1 cellular context compared by ENCODE assay signal in genomic region chr4:158671915-158672806, GRCh38.
A peak's percentile ranks its signal among the peaks of the same experiment; 100 is the strongest.
TF ChIP-seq lines count a peak whose summit lies in the region.

Gene ETFDH, plus strand, starts transcription at chr4:158672296. Its CDS starts 161 bp downstream, at chr4:158672457.

TF ChIP-seq in SK-N-SH, 30 proteins besides CTCF, POLR2A, EP300 and RAD21 (continued from another document):
- peak; percentile 70; the same call in 1 of the 2 replicates for TF ChIP-seq SIN3A (IDR thresholded peaks at IDR 0.05; ENCODE audit: borderline replicate concordance, low read depth, low read length)
- peak; percentile 73; the same call in 1 of the 2 replicates for TF ChIP-seq RFX5 (IDR thresholded peaks at IDR 0.05; ENCODE audit: low read length)
- peak; percentile 74 for TF ChIP-seq GABPA (IDR thresholded peaks at IDR 0.05; ENCODE audit: low read depth)
- peak; percentile 28; the same call in 1 of the 2 replicates for TF ChIP-seq TCF12 (IDR thresholded peaks at IDR 0.05)
- no peak for TF ChIP-seq EZH2phosphoT487 (IDR thresholded peaks at IDR 0.05; ENCODE audit: borderline replicate concordance, low read depth)
- TF ChIP-seq ZBTB33 (IDR thresholded peaks at IDR 0.05; ENCODE audit: borderline replicate concordance, low read depth): peak; percentile 85
- no peak; the same call in 1 of the 2 replicates for TF ChIP-seq IRF3 (IDR thresholded peaks at IDR 0.05; ENCODE audit: low read depth, low read length)
- TF ChIP-seq NRF1 (IDR thresholded peaks at IDR 0.05; ENCODE audit: low read depth, low read length): peak; percentile 91
- TF ChIP-seq JUND (IDR thresholded peaks at IDR 0.05): no peak; the same call in 1 of the 2 replicates
- no peak; the same call in 1 of the 2 replicates for TF ChIP-seq SMC3 (IDR thresholded peaks at IDR 0.05; ENCODE audit: low read depth, low read length)
- peak; percentile 98 for TF ChIP-seq ELF1 (IDR thresholded peaks at IDR 0.05)
- TF ChIP-seq GATA2 (CRISPR knock-in tag; IDR thresholded peaks at IDR 0.05): peak; percentile 87
- TF ChIP-seq NFIC (IDR thresholded peaks at IDR 0.05; ENCODE audit: borderline replicate concordance): no peak
- TF ChIP-seq FOXJ3 (CRISPR knock-in tag; IDR thresholded peaks at IDR 0.05): no peak
- 0 out of 2 replicates have a peak, but pooled peaks have one; percentile 8 for TF ChIP-seq USF1 (IDR thresholded peaks at IDR 0.05; ENCODE audit: borderline replicate concordance, low read depth)
